In the genomic region with DNA sequence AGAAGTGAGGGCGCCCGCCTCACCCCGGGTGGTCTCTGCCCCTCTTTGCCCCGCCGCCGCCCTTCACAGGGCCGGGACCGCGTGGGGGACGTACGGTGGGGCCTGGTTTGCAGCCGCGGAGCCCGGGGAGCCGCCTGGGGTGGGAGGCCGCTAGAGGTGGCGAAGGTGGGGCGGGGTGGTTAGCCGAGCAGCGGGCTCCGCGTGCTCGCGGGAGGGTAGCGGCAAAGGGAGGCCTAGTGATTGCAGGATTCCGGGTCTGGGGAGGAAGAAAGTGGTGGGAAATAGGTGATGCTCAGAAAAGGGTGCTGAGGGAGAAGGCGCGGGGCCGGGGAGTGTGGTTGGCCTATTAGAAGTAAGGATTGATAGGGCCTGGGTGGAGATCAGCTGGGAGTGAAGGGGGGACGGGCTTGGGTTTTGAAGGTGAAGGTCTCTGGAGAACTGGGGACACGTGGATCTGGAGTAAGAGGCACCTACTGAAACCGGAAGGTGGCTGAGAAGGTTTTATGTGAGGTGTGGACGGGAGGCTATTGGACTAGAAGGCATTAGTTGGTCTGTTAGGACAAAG, we compare ENCODE assay signal across 8 cellular contexts. TPM values are rescaled to one million over a fixed set of nuclear protein-coding genes. Genes with fewer than 3 reads are reported as not detected.
DNase-seq lines count a peak whose midpoint lies in the region; ATAC-seq lines count a peak whose summit lies in the region.

No MANE protein-coding gene starts in this region.

- no CpG with 5 or more reads among the region's 33 CpGs for WGBS in iPS DF 6.9 (ENCODE audit: insufficient coverage, insufficient read length)

- peak overlapping the region; percentile 93 for H3K27ac Mint-ChIP-seq in activated naive CD8-positive, alpha-beta T cell treated with anti-CD3 and anti-CD28 coated beads, Interleukin-2, amount 50 U/mL, for 24 hours

- H3K27me3 Mint-ChIP-seq in activated naive CD8-positive, alpha-beta T cell treated with anti-CD3 and anti-CD28 coated beads, Interleukin-2, amount 50 U/mL, for 24 hours = peaks cover 1% of the 10 kb centered on the region

- no peaks in the 10 kb centered on the region for H3K27me3 ChIP-seq in SJCRH30
- no peaks in the 10 kb centered on the region for H3K27me3 ChIP-seq in iPS DF 6.9 (ENCODE audit: control insufficient read depth, insufficient read depth, low read length)

- H3K9me3 ChIP-seq in SJCRH30 (replicated peaks) (no peaks in the 10 kb centered on the region), iPS DF 6.9 (ENCODE audit: control insufficient read depth, insufficient read depth, low read length) (no peaks in the 10 kb centered on the region)

- peaks cover 21% of the 10 kb centered on the region for H3K36me3 Mint-ChIP-seq in activated naive CD8-positive, alpha-beta T cell treated with anti-CD3 and anti-CD28 coated beads, Interleukin-2, amount 50 U/mL, for 24 hours (ENCODE audit: low read depth)

- H3K4me1 ChIP-seq in SJCRH30 (peaks cover 5% of the 10 kb centered on the region; the same call in 1 of the 2 replicates), iPS DF 6.9 (ENCODE audit: control insufficient read depth, insufficient read depth, low read length) (no peaks in the 10 kb centered on the region)

- ATAC-seq in GM19455 (IDR thresholded peaks at IDR 0.05; ENCODE audit: unreplicated experiment) = peak; percentile 15
- ATAC-seq in activated naive CD8-positive, alpha-beta T cell treated with anti-CD3 and anti-CD28 coated beads, Interleukin-2, amount 50 U/mL, for 24 hours = peak; percentile 6

- H3K36me3 ChIP-seq in SJCRH30 = peaks cover 3% of the 10 kb centered on the region
- H3K36me3 ChIP-seq in iPS DF 6.9 (ENCODE audit: control insufficient read depth, insufficient read depth, low read length) = no peaks in the 10 kb centered on the region

- H3K9me3 Mint-ChIP-seq in activated naive CD8-positive, alpha-beta T cell treated with anti-CD3 and anti-CD28 coated beads, Interleukin-2, amount 50 U/mL, for 24 hours = no peaks in the 10 kb centered on the region

- DNase-seq in CD1c-positive myeloid dendritic cell (ENCODE audit: extremely low spot score) (peak; percentile 43), HK-2 (ENCODE audit: unreplicated experiment) (peak; percentile 26), SJCRH30 (peak; percentile 41 to 50), iPS DF 6.9 (ENCODE audit: low read depth, low spot score) (no peak), NCI-H187 treated with DMSO at 0.1 percent for 48 hours (lab: John Stamatoyannopoulos, UW) (no peak)
- peak; percentile 52 for DNase-seq in activated naive CD8-positive, alpha-beta T cell treated with anti-CD3 and anti-CD28 coated beads, Interleukin-2, amount 50 U/mL, for 24 hours

- H3K27ac ChIP-seq in SJCRH30 (peak overlapping the region; percentile 63), iPS DF 6.9 (ENCODE audit: low read length) (no peak overlapping the region), skin epidermis (peak overlapping the region; percentile 39 to 93 (median 88))

- peaks cover 47% of the 10 kb centered on the region for H3K4me1 Mint-ChIP-seq in activated naive CD8-positive, alpha-beta T cell treated with anti-CD3 and anti-CD28 coated beads, Interleukin-2, amount 50 U/mL, for 24 hours

- H3K4me3 ChIP-seq in SJCRH30 (peak overlapping the region; percentile 90), iPS DF 6.9 (ENCODE audit: low read length) (peak overlapping the region; percentile 70; the same call in 1 of the 2 replicates), skin epidermis (peak overlapping the region; percentile 85 to 99 (median 96))

- peak overlapping the region; percentile 97 for H3K4me3 Mint-ChIP-seq in activated naive CD8-positive, alpha-beta T cell treated with anti-CD3 and anti-CD28 coated beads, Interleukin-2, amount 50 U/mL, for 24 hours

RNA-seq across cellular contexts. Expression of a gene that starts 0.6 kb away (rescaled TPM):
- 73.7 and 88.5 TPM in 2 replicates for total RNA-seq in SJCRH30 (2014; rRNA removed; shearing (Covaris generic))

Comparison
In these comparisons a context has a peak if more than half of its experiments do, and no peak if none do; other contexts are left out.
1. DNase-seq: peak in CD1c-positive myeloid dendritic cell (single experiment), HK-2 (single experiment), SJCRH30 (2 of 2) and activated naive CD8-positive, alpha-beta T cell treated with anti-CD3 and anti-CD28 coated beads, Interleukin-2, amount 50 U/mL, for 24 hours (single experiment); none in iPS DF 6.9 (single experiment) and NCI-H187 treated with DMSO at 0.1 percent for 48 hours (single experiment).
2. Peak in every context shown above with its lines, with median percentiles within 50 percentile points of each other: H3K4me3 ChIP-seq.